ENCODE assay signal across 21 cellular contexts in the genomic region with DNA sequence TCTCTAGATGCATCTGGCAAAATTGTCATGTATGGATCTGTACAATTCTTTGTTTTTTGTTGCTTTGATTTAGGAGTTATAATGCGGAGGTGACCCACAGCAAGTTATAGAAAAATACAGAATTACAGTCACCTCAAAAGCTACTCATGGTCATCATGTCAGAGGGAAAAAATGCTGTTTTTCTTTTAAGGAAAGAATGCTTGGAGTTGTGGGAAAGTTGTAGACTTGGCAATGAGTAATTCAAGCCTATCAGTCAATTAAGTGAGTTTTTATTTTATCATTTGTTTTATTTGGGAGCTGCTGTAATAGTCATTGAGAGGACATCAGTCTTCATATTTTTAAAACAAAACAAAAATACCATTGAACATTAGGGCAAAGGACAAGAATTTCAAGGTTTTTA. TPM values are rescaled to one million over a fixed set of nuclear protein-coding genes. Genes with fewer than 3 reads are reported as not detected.
DNase-seq lines count a peak whose midpoint lies in the region; ATAC-seq and TF ChIP-seq lines count a peak whose summit lies in the region.
"Had no signal": no experiment of that assay in that cellular context is flagged by ENCODE, and none has a peak within 500 bp of the region (broad histone marks: within the 10 kb centered on the region; RNA-seq: fewer than 3 reads in every experiment).

No MANE protein-coding gene starts in this region.

- H3K4me1 Mint-ChIP-seq in chondrocyte (ENCODE audit: low read depth) (peaks cover 90% of the 10 kb centered on the region), osteocyte (ENCODE audit: unreplicated experiment) (peaks cover 93% of the 10 kb centered on the region)
- H3K4me1 Mint-ChIP-seq: activated CD4-positive, alpha-beta T cell treated with anti-CD3 and anti-CD28 coated beads for 36 hours; central memory CD8-positive, alpha-beta T cell had no signal

- H3K27me3 ChIP-seq in left ventricle myocardium inferior (ENCODE audit: low read depth) = no peaks in the 10 kb centered on the region
- no peaks in the 10 kb centered on the region for H3K27me3 ChIP-seq in aorta (ENCODE audit: control insufficient read depth in 1 of 2, insufficient read depth in 2 of 2, low read length in 1 of 2)
- H3K27me3 ChIP-seq in psoas muscle (ENCODE audit: insufficient read depth in 3 of 3, low read length in 2 of 3) = peaks cover 0 to 8% (median 0%) of the 10 kb centered on the region in 3 donors
- H3K27me3 ChIP-seq in Karpas-422 (ENCODE audit: low read length) = no peaks in the 10 kb centered on the region

- H3K4me3 Mint-ChIP-seq in chondrocyte (ENCODE audit: unreplicated experiment) (peak overlapping the region; percentile 31), osteocyte (ENCODE audit: unreplicated experiment) (peak overlapping the region; percentile 1)
- H3K4me3 Mint-ChIP-seq: activated CD4-positive, alpha-beta T cell treated with anti-CD3 and anti-CD28 coated beads for 36 hours; activated T-cell treated with anti-CD3 and anti-CD28 coated beads, Interleukin-2, amount 50 U/mL, for 24 hours; central memory CD8-positive, alpha-beta T cell; type B pancreatic cell had no signal

- no peaks in the 10 kb centered on the region for H4K20me1 ChIP-seq in Karpas-422 (ENCODE audit: insufficient read depth, low read depth, low read length)

- H3K4me3 ChIP-seq in left ventricle myocardium inferior (no peak overlapping the region), aorta (ENCODE audit: low read length in 2 of 2) (no peak overlapping the region), psoas muscle (no peak overlapping the region), Karpas-422 (ENCODE audit: low read length) (no peak overlapping the region)
- H3K4me3 ChIP-seq: BLaER1, dorsolateral prefrontal cortex had no signal

- peaks cover 16% of the 10 kb centered on the region for H3K9me3 Mint-ChIP-seq in chondrocyte (ENCODE audit: low read depth)
- H3K9me3 Mint-ChIP-seq in osteocyte (ENCODE audit: unreplicated experiment) = no peaks in the 10 kb centered on the region
- H3K9me3 Mint-ChIP-seq in activated naive CD4-positive, alpha-beta T cell treated with anti-CD3 and anti-CD28 coated beads, Interleukin-2, amount 50 U/mL, for 72 hours = no peaks in the 10 kb centered on the region
- H3K9me3 Mint-ChIP-seq: activated T-cell treated with anti-CD3 and anti-CD28 coated beads, Interleukin-2, amount 50 U/mL, for 24 hours; central memory CD8-positive, alpha-beta T cell; naive B cell had no signal

- H3K4me2 ChIP-seq in Karpas-422 (ENCODE audit: low read depth, low read length, poor library complexity, severe bottlenecking) = no peak overlapping the region
- H3K4me2 ChIP-seq: BLaER1 had no signal

- peak overlapping the region; percentile 67 for H3K27ac ChIP-seq in left ventricle myocardium inferior (replicated peaks)
- H3K27ac ChIP-seq in aorta (ENCODE audit: low read depth in 1 of 2, low read length in 2 of 2) = peak overlapping the region; percentile 57 to 79
- no peak overlapping the region for H3K27ac ChIP-seq in psoas muscle
- no peak overlapping the region for H3K27ac ChIP-seq in Karpas-422 (ENCODE audit: low read length)
- H3K27ac ChIP-seq: BLaER1, dorsolateral prefrontal cortex had no signal

- H3K36me3 Mint-ChIP-seq in chondrocyte (ENCODE audit: low read depth) (peaks cover 8% of the 10 kb centered on the region), osteocyte (ENCODE audit: unreplicated experiment) (peaks cover 26% of the 10 kb centered on the region)
- H3K36me3 Mint-ChIP-seq in activated naive CD4-positive, alpha-beta T cell treated with anti-CD3 and anti-CD28 coated beads, Interleukin-2, amount 50 U/mL, for 72 hours = no peaks in the 10 kb centered on the region
- H3K36me3 Mint-ChIP-seq: naive B cell, type B pancreatic cell had no signal

- no peak overlapping the region for H2AFZ ChIP-seq in Karpas-422 (ENCODE audit: low read length)

- H3K36me3 ChIP-seq in left ventricle myocardium inferior = no peaks in the 10 kb centered on the region
- H3K36me3 ChIP-seq in aorta (ENCODE audit: control insufficient read depth in 1 of 2, insufficient read depth in 2 of 2, low read length in 1 of 2) = no peaks in the 10 kb centered on the region
- H3K36me3 ChIP-seq in psoas muscle (ENCODE audit: insufficient read depth in 1 of 2, low read depth in 1 of 2) = no peaks in the 10 kb centered on the region
- H3K36me3 ChIP-seq in Karpas-422 (ENCODE audit: insufficient read depth, low read length) = no peaks in the 10 kb centered on the region
- H3K36me3 ChIP-seq: BLaER1 had no signal

- WGBS in aorta, 2 donors = 5 to 34% methylated on average over 1 of the region's 1 CpG
- 83 to 100% (median 90%) methylated on average over 1 of the region's 1 CpG for WGBS in psoas muscle, 3 donors

- TF ChIP-seq CTCF in left ventricle myocardium inferior (IDR thresholded peaks at IDR 0.05; ENCODE audit: borderline replicate concordance) (no peak), chondrocyte (IDR thresholded peaks at IDR 0.05) (no peak), osteocyte (IDR thresholded peaks at IDR 0.05) (no peak), psoas muscle (IDR thresholded peaks at IDR 0.05) (no peak)

- intact Hi-C loops in left ventricle myocardium inferior (cut with micrococcal nuclease) (no loop called here), cardiac septum (cut with DNase I) (loop anchor here (2.0 to 5.0 kb wide), 2 partner anchors 135 to 414 kb away; no protein-coding TSS in a partner anchor), aorta (cut with DNase I) (loop anchor here (2.0 to 10.0 kb wide), 4 partner anchors 46 to 135 kb away; no protein-coding TSS in a partner anchor), psoas muscle (cut with DNase I) (loop anchor here (5.0 to 10.0 kb wide), 3 partner anchors 94 to 136 kb away; no protein-coding TSS in a partner anchor)

- no peaks in the 10 kb centered on the region for H3K9me3 ChIP-seq in left ventricle myocardium inferior (replicated peaks)
- H3K9me3 ChIP-seq in aorta (ENCODE audit: control insufficient read depth, low read length) = no peaks in the 10 kb centered on the region
- H3K9me3 ChIP-seq in psoas muscle = no peaks in the 10 kb centered on the region
- no peaks in the 10 kb centered on the region for H3K9me3 ChIP-seq in Karpas-422 (ENCODE audit: low read length)
- H3K9me3 ChIP-seq: BLaER1 had no signal

- H3K27me3 Mint-ChIP-seq in chondrocyte (ENCODE audit: low read depth) (no peaks in the 10 kb centered on the region), osteocyte (ENCODE audit: unreplicated experiment) (no peaks in the 10 kb centered on the region)
- H3K27me3 Mint-ChIP-seq: activated CD4-positive, alpha-beta T cell treated with anti-CD3 and anti-CD28 coated beads for 36 hours; type B pancreatic cell had no signal

- ATAC-seq in aorta (ENCODE audit: low FRiP score) (no peak), psoas muscle (no peak)
- no peak for ATAC-seq in activated naive CD4-positive, alpha-beta T cell treated with anti-CD3 and anti-CD28 coated beads, Interleukin-2, amount 50 U/mL, for 72 hours

- no peaks in the 10 kb centered on the region for H3K79me2 ChIP-seq in Karpas-422 (ENCODE audit: low read length)

- no peak for DNase-seq in left ventricle myocardium inferior
- no peak for DNase-seq in cardiac septum (ENCODE audit: low spot score)
- DNase-seq in chondrocyte (ENCODE audit: low spot score) = no peak
- no peak for DNase-seq in osteocyte (ENCODE audit: extremely low spot score, unreplicated experiment)
- DNase-seq in aorta = no peak
- no peak for DNase-seq in psoas muscle
- no peak for DNase-seq in Karpas-422
- no peak for DNase-seq in activated naive CD4-positive, alpha-beta T cell treated with anti-CD3 and anti-CD28 coated beads, Interleukin-2, amount 50 U/mL, for 72 hours (ENCODE audit: low spot score in 2 of 2)
- DNase-seq: activated CD4-positive, alpha-beta T cell treated with anti-CD3 and anti-CD28 coated beads for 36 hours; activated T-cell treated with anti-CD3 and anti-CD28 coated beads, Interleukin-2, amount 50 U/mL, for 24 hours; DMS79; dorsolateral prefrontal cortex; H7; KG1; naive B cell; NCI-H2171 treated with DMSO at 0.1 percent for 48 hours; stimulated activated CD4-positive, alpha-beta T cell treated with anti-CD3 and anti-CD28 coated beads, Interleukin-4, amount 100 ng/mL, for 24 hours; stimulated activated naive CD4-positive, alpha-beta T cell had no signal

- H3K9ac ChIP-seq in Karpas-422 (ENCODE audit: low read length) = no peak overlapping the region
- H3K9ac ChIP-seq: BLaER1 had no signal

- H3K4me1 ChIP-seq in left ventricle myocardium inferior (peaks cover 81% of the 10 kb centered on the region), aorta (ENCODE audit: control insufficient read depth in 1 of 2, insufficient read depth in 2 of 2, low read length in 2 of 2) (peaks cover 3 to 4% of the 10 kb centered on the region in 2 donors), psoas muscle (peaks cover 12% of the 10 kb centered on the region), Karpas-422 (ENCODE audit: low read length) (no peaks in the 10 kb centered on the region)

- no peaks in the 10 kb centered on the region for H3K9me2 ChIP-seq in Karpas-422 (replicated peaks; ENCODE audit: insufficient read depth, low read length)

- H3K27ac Mint-ChIP-seq in chondrocyte (ENCODE audit: unreplicated experiment) (peak overlapping the region; percentile 81), osteocyte (ENCODE audit: unreplicated experiment) (peak overlapping the region; percentile 93)
- H3K27ac Mint-ChIP-seq in activated naive CD4-positive, alpha-beta T cell treated with anti-CD3 and anti-CD28 coated beads, Interleukin-2, amount 50 U/mL, for 72 hours = no peak overlapping the region
- H3K27ac Mint-ChIP-seq: activated CD4-positive, alpha-beta T cell treated with anti-CD3 and anti-CD28 coated beads for 36 hours; activated T-cell treated with anti-CD3 and anti-CD28 coated beads, Interleukin-2, amount 50 U/mL, for 24 hours; naive B cell; type B pancreatic cell had no signal

RNA-seq across cellular contexts. Expression of a gene that starts 16.4 kb away (rescaled TPM):
- total RNA-seq in left ventricle myocardium inferior = 1,867 TPM
- 3,112 TPM for total RNA-seq in cardiac septum
- total RNA-seq in chondrocyte = 744 to 1,032 TPM (median 1,007 TPM) in 3 replicates
- 1,613 and 1,725 TPM in 2 replicates for total RNA-seq in osteocyte
- total RNA-seq in aorta = 1,000 to 10,000 TPM in 1 of 2 donors, 100 to 1,000 TPM in 1; 875 to 2,023 TPM
- 1,000 to 10,000 TPM; 1,215 to 2,126 TPM for polyA plus RNA-seq in aorta
- total RNA-seq in psoas muscle = 1,000 to 10,000 TPM; 6,074 to 8,382 (median 6,962) TPM
- polyA plus RNA-seq in psoas muscle = 1,000 to 10,000 TPM in 2 of 3 donors, 100 to 1,000 TPM in 1; 325 to 4,774 (median 2,961) TPM
- not detected in 2 replicates for total RNA-seq in Karpas-422 (2014; rRNA removed; shearing (Covaris generic); ENCODE audit: low replicate concordance)
- total RNA-seq in activated naive CD4-positive, alpha-beta T cell treated with anti-CD3 and anti-CD28 coated beads, Interleukin-2, amount 50 U/mL, for 72 hours = 10 to 100 TPM in 1 of 2 donors, 1 to 10 TPM in 1; 6.9 to 22.9 TPM

Comparison
In these comparisons a context has a peak if more than half of its experiments do, and no peak if none do; other contexts are left out.
1. H3K27ac ChIP-seq: peak in left ventricle myocardium inferior (single experiment) and aorta (2 of 2); none in psoas muscle (single experiment) and Karpas-422 (single experiment).
2. H3K27ac Mint-ChIP-seq: peak in chondrocyte (single experiment) and osteocyte (single experiment); none in activated naive CD4-positive, alpha-beta T cell treated with anti-CD3 and anti-CD28 coated beads, Interleukin-2, amount 50 U/mL, for 72 hours (0 of 2).
3. RNA of a gene that starts 16.4 kb away (total RNA-seq): 6,074 to 8,382 TPM in psoas muscle, 3,112 TPM in cardiac septum (single experiment), 875 to 2,023 TPM in aorta, 1,867 TPM in left ventricle myocardium inferior (single experiment), 1,613 to 1,725 TPM in osteocyte and 744 to 1,032 TPM in chondrocyte; 6.9 to 22.9 TPM in activated naive CD4-positive, alpha-beta T cell treated with anti-CD3 and anti-CD28 coated beads, Interleukin-2, amount 50 U/mL, for 72 hours and not detected in Karpas-422; every median in the first group is over 10 times any median in the second.